18 cellular contexts compared by ENCODE assay signal in genomic region chr18:37493352-37493935, GRCh38.
"Had no signal": no experiment of that assay in that cellular context is flagged by ENCODE, and none has a peak within 500 bp of the region (broad histone marks: within the 10 kb centered on the region; RNA-seq: fewer than 3 reads in every experiment).

No MANE protein-coding gene starts in this region.

- H3K4me3 Mint-ChIP-seq: stimulated activated naive B cell treated with anti-CD40 and anti-IgM and Interleukin-4, amounts not matched to agents 10 μg/mL and 1 μg/mL and 100 μg/mL, for 72 hours; stimulated activated naive CD8-positive, alpha-beta T cell treated with anti-CD3 and anti-CD28 coated beads, Interleukin-15, amount 100 ng/mL, for 72 hours had no signal

- H3K27ac Mint-ChIP-seq: stimulated activated naive B cell treated with anti-CD40 and anti-IgM and Interleukin-4, amounts not matched to agents 10 μg/mL and 1 μg/mL and 100 μg/mL, for 72 hours had no signal

- H3K9me3 Mint-ChIP-seq: stimulated activated naive B cell treated with anti-CD40 and anti-IgM and Interleukin-4, amounts not matched to agents 10 μg/mL and 1 μg/mL and 100 μg/mL, for 72 hours; stimulated activated naive CD8-positive, alpha-beta T cell treated with anti-CD3 and anti-CD28 coated beads, Interleukin-15, amount 100 ng/mL, for 72 hours had no signal

- ATAC-seq: gastroesophageal sphincter; naive thymus-derived CD4-positive, alpha-beta T cell; sciatic nerve; stimulated activated naive B cell treated with anti-CD40 and anti-IgM and Interleukin-4, amounts not matched to agents 10 μg/mL and 1 μg/mL and 100 μg/mL, for 72 hours; stimulated activated naive CD8-positive, alpha-beta T cell treated with anti-CD3 and anti-CD28 coated beads, Interleukin-15, amount 100 ng/mL, for 72 hours; upper lobe of right lung had no signal

- H3K36me3 Mint-ChIP-seq: stimulated activated naive B cell treated with anti-CD40 and anti-IgM and Interleukin-4, amounts not matched to agents 10 μg/mL and 1 μg/mL and 100 μg/mL, for 72 hours had no signal

- H3K36me3 ChIP-seq: esophagus squamous epithelium, gastroesophageal sphincter, spleen, tibial nerve, upper lobe of right lung, vagina had no signal

- H3K27me3 ChIP-seq: testis, vagina had no signal

- H3K4me1 Mint-ChIP-seq: naive thymus-derived CD4-positive, alpha-beta T cell; stimulated activated naive B cell treated with anti-CD40 and anti-IgM and Interleukin-4, amounts not matched to agents 10 μg/mL and 1 μg/mL and 100 μg/mL, for 72 hours; stimulated activated naive CD8-positive, alpha-beta T cell treated with anti-CD3 and anti-CD28 coated beads, Interleukin-15, amount 100 ng/mL, for 72 hours had no signal

- H3K4me3 ChIP-seq: esophagus squamous epithelium, gastroesophageal sphincter, spleen, testis, tibial nerve, upper lobe of right lung, vagina had no signal

- DNase-seq: effector memory CD4-positive, alpha-beta T cell; esophagus squamous epithelium; foreskin fibroblast; glutamatergic neuron; kidney glomerular epithelial cell; naive thymus-derived CD4-positive, alpha-beta T cell; spleen; stimulated activated CD4-positive, alpha-beta T cell treated with anti-CD3 and anti-CD28 coated beads, Interleukin-15, amount 100 ng/mL, for 24 hours; stimulated activated CD4-positive, alpha-beta T cell treated with anti-CD3 and anti-CD28 coated beads, Interleukin-1b, Interleukin-23, amount 100 ng/mL, for 48 hours; stimulated activated CD4-positive, alpha-beta T cell treated with anti-CD3 and anti-CD28 coated beads, Interleukin-4, amount 100 ng/mL, for 24 hours; stimulated activated naive B cell treated with anti-CD40 and anti-IgM and Interleukin-4, amounts not matched to agents 10 μg/mL and 1 μg/mL and 100 μg/mL, for 72 hours; stimulated activated naive CD8-positive, alpha-beta T cell treated with anti-CD3 and anti-CD28 coated beads, Interleukin-15, amount 100 ng/mL, for 72 hours; testis; upper lobe of right lung had no signal
